ENCODE assay signal across 25 cellular contexts in genomic region chr2:14565666-14566065, GRCh38.
"Had no signal": no experiment of that assay in that cellular context is flagged by ENCODE, and none has a peak within 500 bp of the region (broad histone marks: within the 10 kb centered on the region; RNA-seq: fewer than 3 reads in every experiment).

No MANE protein-coding gene starts in this region.

- H3K36me3 Mint-ChIP-seq: activated naive CD8-positive, alpha-beta T cell; IgD-negative memory B cell had no signal

- H3K9me3 ChIP-seq: Peyer's patch had no signal

- ATAC-seq: activated T-cell treated with anti-CD3 and anti-CD28 coated beads, Interleukin-2, amount 50 U/mL, for 4 hours had no signal

- H3K4me1 Mint-ChIP-seq: activated B cell treated with CpG ODN at 0.5 μM for 24 hours; activated CD4-positive, alpha-beta T cell treated with anti-CD3 and anti-CD28 coated beads, Interleukin-2, amount 10 ng/mL, durations not matched to agents 24 days and 14 days; IgD-negative memory B cell had no signal

- H3K9me3 Mint-ChIP-seq: activated B cell treated with CpG ODN at 0.5 μM for 24 hours; activated CD4-positive, alpha-beta T cell treated with anti-CD3 and anti-CD28 coated beads, Interleukin-2, amount 10 ng/mL, durations not matched to agents 24 days and 14 days; activated naive CD4-positive, alpha-beta T cell treated with anti-CD3 and anti-CD28 coated beads for 36 hours; activated T-cell treated with anti-CD3 and anti-CD28 coated beads, Interleukin-2, amount 50 U/mL, for 4 hours had no signal

- H3K27ac ChIP-seq: brain microvascular endothelial cell, Peyer's patch, SJSA1 had no signal

- DNase-seq: activated B cell treated with CpG ODN at 0.5 μM for 24 hours; activated CD4-positive, alpha-beta T cell treated with anti-CD3 and anti-CD28 coated beads for 1 hour; activated CD4-positive, alpha-beta T cell treated with anti-CD3 and anti-CD28 coated beads, Interleukin-2, amount 10 ng/mL, durations not matched to agents 24 days and 14 days; activated CD4-positive, alpha-beta T cell treated with anti-CD3 and anti-CD28 coated beads, Interleukin-2, amount 50 U/mL, for 48 hours; activated CD8-positive, alpha-beta memory T cell treated with anti-CD3 and anti-CD28 coated beads for 24 hours; activated effector memory CD4-positive, alpha-beta T cell treated with anti-CD3 and anti-CD28 coated beads, Interleukin-2, amount 50 U/mL, for 16 hours; activated naive CD4-positive, alpha-beta T cell treated with anti-CD3 and anti-CD28 coated beads for 36 hours; activated T-cell treated with anti-CD3 and anti-CD28 coated beads, Interleukin-2, amount 50 U/mL, for 4 hours; brain microvascular endothelial cell; KG1; NCI-H1092; NCI-H1436; NCI-H1694 treated with DMSO at 0.1 percent for 48 hours; NCI-H2029 treated with DMSO at 0.1 percent for 48 hours; NCI-H510A treated with DMSO at 0.1 percent for 48 hours; NCI-H774; NK-92 treated with Interleukin-12 subunit alpha and Interleukin-12 subunit beta, amount 100 ng/mL, for 24 hours; OCI-M1; Peyer's patch; SHP77; T-helper 9 cell had no signal

- H3K36me3 ChIP-seq: brain microvascular endothelial cell, Peyer's patch, SJSA1 had no signal

- H3K4me3 ChIP-seq: Peyer's patch, SJSA1 had no signal

- H3K4me3 Mint-ChIP-seq: activated B cell treated with CpG ODN at 0.5 μM for 24 hours; activated CD4-positive, alpha-beta T cell treated with anti-CD3 and anti-CD28 coated beads, Interleukin-2, amount 10 ng/mL, durations not matched to agents 24 days and 14 days; activated naive CD4-positive, alpha-beta T cell treated with anti-CD3 and anti-CD28 coated beads for 36 hours; activated naive CD8-positive, alpha-beta T cell; activated T-cell treated with anti-CD3 and anti-CD28 coated beads, Interleukin-2, amount 50 U/mL, for 4 hours; IgD-negative memory B cell; T-helper 1 cell treated with Interleukin-12 subunit alpha and Interleukin-12 subunit beta and Interleukin-4 antibody, amounts not matched to agents 30 μg/mL and 1 μg/mL, for 36 hours had no signal

- H3K4me1 ChIP-seq: Peyer's patch, SJSA1 had no signal

- H3K27me3 Mint-ChIP-seq: activated B cell treated with CpG ODN at 0.5 μM for 24 hours; activated CD4-positive, alpha-beta T cell treated with anti-CD3 and anti-CD28 coated beads, Interleukin-2, amount 10 ng/mL, durations not matched to agents 24 days and 14 days; activated naive CD8-positive, alpha-beta T cell; IgD-negative memory B cell had no signal

- H3K27ac Mint-ChIP-seq: activated B cell treated with CpG ODN at 0.5 μM for 24 hours; activated CD4-positive, alpha-beta T cell treated with anti-CD3 and anti-CD28 coated beads, Interleukin-2, amount 10 ng/mL, durations not matched to agents 24 days and 14 days; activated naive CD4-positive, alpha-beta T cell treated with anti-CD3 and anti-CD28 coated beads for 36 hours; activated naive CD8-positive, alpha-beta T cell; IgD-negative memory B cell; T-helper 1 cell treated with Interleukin-12 subunit alpha and Interleukin-12 subunit beta and Interleukin-4 antibody, amounts not matched to agents 30 μg/mL and 1 μg/mL, for 36 hours had no signal

- H3K27me3 ChIP-seq: brain microvascular endothelial cell, Peyer's patch, SJSA1 had no signal
